8 cellular contexts compared by ENCODE assay signal in genomic region chr12:122880668-122881067, GRCh38. TPM values are rescaled to one million over a fixed set of nuclear protein-coding genes. Genes with fewer than 3 reads are reported as not detected.
DNase-seq lines count a peak whose midpoint lies in the region; ATAC-seq and TF ChIP-seq lines count a peak whose summit lies in the region.

No MANE protein-coding gene starts in this region.

- peaks cover 29 to 95% (median 67%) of the 10 kb centered on the region in 4 donors for H3K4me1 Mint-ChIP-seq in CD4-positive, CD25-positive, alpha-beta regulatory T cell
- peaks cover 94% of the 10 kb centered on the region for H3K4me1 Mint-ChIP-seq in activated B cell treated with CpG ODN at 0.5 μM for 24 hours

- H3K23ac ChIP-seq in IMR-90 (ENCODE audit: low read depth, low read length): peak overlapping the region; percentile 26; the same call in 1 of the 2 replicates

- peak overlapping the region in 1 of 2 experiments; percentile 9; a peak in 1 of 4 replicates for H4K8ac ChIP-seq in IMR-90 (ENCODE audit: low read depth in 2 of 2, low read length in 2 of 2)

- no peak overlapping the region for H3K27ac ChIP-seq in CD4-positive, CD25-positive, alpha-beta regulatory T cell (ENCODE audit: insufficient read depth, low read length, poor library complexity, severe bottlenecking)
- H3K27ac ChIP-seq in IMR-90 (ENCODE audit: insufficient read depth, low read length): peak overlapping the region; percentile 45; the same call in 1 of the 2 replicates
- peak overlapping the region; percentile 63 for H3K27ac ChIP-seq in smooth muscle cell (ENCODE audit: low read depth)

- H3K4me3 ChIP-seq in CD4-positive, CD25-positive, alpha-beta regulatory T cell (ENCODE audit: low read depth, low read length): no peak overlapping the region
- no peak overlapping the region for H3K4me3 ChIP-seq in IMR-90 (ENCODE audit: insufficient read depth, low read depth, low read length)
- H3K4me3 ChIP-seq in smooth muscle cell: no peak overlapping the region

- POLR2A ChIA-PET in IMR-90 (lab: Charles Lee; ENCODE audit: unreplicated experiment): no interaction called here
- POLR2A ChIA-PET in activated B cell treated with CpG ODN at 0.5 μM for 24 hours (lab: Charles Lee): interaction anchor here (0.7 to 4.4 kb wide), 8 partner anchors 8 to 352 kb away, joined by 3 to 35 read pairs (median 4); partner anchors contain the start of genes MPHOSPH9 and MTRFR

- peak overlapping the region; percentile 49 for H2AK9ac ChIP-seq in IMR-90 (replicated peaks; ENCODE audit: low read depth, low read length, poor library complexity)

- H3K4me1 ChIP-seq in CD4-positive, CD25-positive, alpha-beta regulatory T cell (ENCODE audit: control insufficient read depth, insufficient read depth, low read length, poor library complexity, severe bottlenecking): peaks cover 43% of the 10 kb centered on the region
- H3K4me1 ChIP-seq in IMR-90 (ENCODE audit: control insufficient read depth, insufficient read depth, low read length) (peaks cover 22% of the 10 kb centered on the region), smooth muscle cell (ENCODE audit: low read depth) (peaks cover 15% of the 10 kb centered on the region)

- peaks cover 5% of the 10 kb centered on the region for H3K36me3 ChIP-seq in CD4-positive, CD25-positive, alpha-beta regulatory T cell (ENCODE audit: control insufficient read depth, insufficient read depth, low read length)
- H3K36me3 ChIP-seq in IMR-90 (ENCODE audit: control insufficient read depth, insufficient read depth, low read length): no peaks in the 10 kb centered on the region
- no peaks in the 10 kb centered on the region for H3K36me3 ChIP-seq in smooth muscle cell (ENCODE audit: low read depth)

- no peaks in the 10 kb centered on the region for H3K27me3 Mint-ChIP-seq in CD4-positive, CD25-positive, alpha-beta regulatory T cell
- H3K27me3 Mint-ChIP-seq in activated B cell treated with CpG ODN at 0.5 μM for 24 hours: no peaks in the 10 kb centered on the region

- dilution Hi-C loops in IMR-90 (cut with HindIII; ENCODE audit: low sequenced_read_pairs, unreplicated experiment): no loop called here

- no peak overlapping the region for H3K18ac ChIP-seq in IMR-90 (ENCODE audit: low read depth, low read length)

- no peak for ATAC-seq in CD4-positive, CD25-positive, alpha-beta regulatory T cell (ENCODE audit: low read depth in 2 of 2)
- peak; percentile 57; the same call in 1 of the 2 replicates for ATAC-seq in IMR-90 (ENCODE audit: low read depth)
- peak; percentile 70 for ATAC-seq in activated B cell treated with CpG ODN at 0.5 μM for 24 hours (ENCODE audit: low read depth)
- ATAC-seq in left cardiac atrium: peak; percentile 53 to 93
- no peak for ATAC-seq in HG03342 (IDR thresholded peaks at IDR 0.05; ENCODE audit: unreplicated experiment)

- H4K20me1 ChIP-seq in IMR-90 (ENCODE audit: insufficient read depth, low read length): peaks cover 76% of the 10 kb centered on the region
- peaks cover 98% of the 10 kb centered on the region for H4K20me1 ChIP-seq in smooth muscle cell (ENCODE audit: low read depth)

- TF ChIP-seq RAD21 in IMR-90 (IDR thresholded peaks at IDR 0.05; ENCODE audit: low read length): peak; percentile 49

- peaks cover 28% of the 10 kb centered on the region for H3K9me1 ChIP-seq in IMR-90 (ENCODE audit: insufficient read depth, low read length)

- no peak overlapping the region for H3K56ac ChIP-seq in IMR-90 (ENCODE audit: extremely low read depth, insufficient read depth, low read length)

- H3K4me2 ChIP-seq in IMR-90 (ENCODE audit: low read depth, low read length) (no peak overlapping the region; the same call in 1 of the 2 replicates), smooth muscle cell (peak overlapping the region; percentile 64)

- peak overlapping the region; percentile 25; the same call in 1 of the 2 replicates for H2AK5ac ChIP-seq in IMR-90 (ENCODE audit: low read depth, low read length)

- no peak overlapping the region for H4K5ac ChIP-seq in IMR-90 (ENCODE audit: low read depth, low read length)

- H3K79me2 ChIP-seq in smooth muscle cell (ENCODE audit: low read depth): peaks cover 91% of the 10 kb centered on the region

- BruUV-seq in IMR-90 (replicated peaks; lab: Mats Ljungman, UMichigan): no TSS peak

- WGBS in IMR-90 (ENCODE audit: extremely low coverage in 2 of 2, insufficient read length in 1 of 2), 2 experiments: 49% methylated on average over 2 of the region's 8 CpGs; no CpG with 5 or more reads in 1 of the 2 experiments
- 32% methylated on average over 8 of the region's 8 CpGs for WGBS in smooth muscle cell (ENCODE audit: low lambda C conversion rate)

- H2BK120ac ChIP-seq in IMR-90 (ENCODE audit: low read depth, low read length): 0 out of 2 replicates have a peak overlapping the region, but pooled peaks have one; percentile 14

- peak; percentile 51 for TF ChIP-seq CTCF in IMR-90 (conservative IDR thresholded peaks at IDR 0.05; ENCODE audit: low read depth, low read length)
- no peak for TF ChIP-seq CTCF in activated B cell treated with CpG ODN at 0.5 μM for 24 hours (IDR thresholded peaks at IDR 0.05)
- peak; percentile 38 for TF ChIP-seq CTCF in smooth muscle cell (IDR thresholded peaks at IDR 0.05; ENCODE audit: borderline replicate concordance, insufficient read depth, poor library complexity, severe bottlenecking)

- H4K91ac ChIP-seq in IMR-90 (ENCODE audit: insufficient read depth, low read depth, low read length): 0 out of 2 replicates have a peak overlapping the region, but pooled peaks have one; percentile 8

- H2BK5ac ChIP-seq in IMR-90 (ENCODE audit: low read depth, low read length, poor library complexity, severe bottlenecking): peak overlapping the region; percentile 58

- H2AFZ ChIP-seq in IMR-90 (replicated peaks; ENCODE audit: low read length, poor library complexity) (peak overlapping the region; percentile 37), smooth muscle cell (ENCODE audit: low read depth) (no peak overlapping the region)

- peaks cover 7% of the 10 kb centered on the region for H3K36me3 Mint-ChIP-seq in CD4-positive, CD25-positive, alpha-beta regulatory T cell
- peaks cover 41% of the 10 kb centered on the region for H3K36me3 Mint-ChIP-seq in activated B cell treated with CpG ODN at 0.5 μM for 24 hours (ENCODE audit: low read depth)

- no peaks in the 10 kb centered on the region for H3K27me3 ChIP-seq in CD4-positive, CD25-positive, alpha-beta regulatory T cell (ENCODE audit: control insufficient read depth, insufficient read depth, low read length)
- H3K27me3 ChIP-seq in IMR-90 (ENCODE audit: control insufficient read depth, insufficient read depth, low read length) (no peaks in the 10 kb centered on the region), smooth muscle cell (ENCODE audit: low read depth) (no peaks in the 10 kb centered on the region)

- no peaks in the 10 kb centered on the region for H3K9me3 Mint-ChIP-seq in CD4-positive, CD25-positive, alpha-beta regulatory T cell
- no peaks in the 10 kb centered on the region for H3K9me3 Mint-ChIP-seq in activated B cell treated with CpG ODN at 0.5 μM for 24 hours

- H3K79me1 ChIP-seq in IMR-90 (ENCODE audit: low read depth in 1 of 2, low read length in 2 of 2): peaks cover 17 to 78% of the 10 kb centered on the region in 2 experiments; a peak in 3 of 4 replicates

- peaks cover 11% of the 10 kb centered on the region for H3F3A ChIP-seq in smooth muscle cell (ENCODE audit: low read depth)

- no peak for DNase-seq in CD4-positive, CD25-positive, alpha-beta regulatory T cell
- DNase-seq in IMR-90 (peak; percentile 51), activated B cell treated with CpG ODN at 0.5 μM for 24 hours (no peak), left cardiac atrium (no peak), smooth muscle cell (lab: John Stamatoyannopoulos, UW; ENCODE audit: unreplicated experiment) (no peak), SKM-1 treated with dmso at 0.1 percent for 144 hours (lab: John Stamatoyannopoulos, UW; ENCODE audit: unreplicated experiment) (no peak), SW 1271 (lab: John Stamatoyannopoulos, UW) (no peak)

- TF ChIP-seq POLR2A in IMR-90 (IDR thresholded peaks at IDR 0.05; ENCODE audit: low read depth, low read length): no peak

- H3K4ac ChIP-seq in IMR-90 (ENCODE audit: low read depth, low read length): 0 out of 2 replicates have a peak overlapping the region, but pooled peaks have one; percentile 38

- no peaks in the 10 kb centered on the region for H3K9me3 ChIP-seq in CD4-positive, CD25-positive, alpha-beta regulatory T cell (ENCODE audit: control insufficient read depth in 2 of 2, low read length in 2 of 2)
- no peaks in the 10 kb centered on the region for H3K9me3 ChIP-seq in IMR-90 (ENCODE audit: control insufficient read depth, insufficient read depth, low read length)
- H3K9me3 ChIP-seq in smooth muscle cell (replicated peaks; ENCODE audit: low read depth): no peaks in the 10 kb centered on the region

- in situ Hi-C loops in IMR-90 (cut with MboI; ENCODE audit: low sequenced_read_pairs): no loop called here

- intact Hi-C loops in IMR-90 (cut with micrococcal nuclease) (no loop called here), activated B cell treated with CpG ODN at 0.5 μM for 24 hours (cut with micrococcal nuclease) (loop anchor here (1.0 to 2.0 kb wide), 3 partner anchors 10 to 72 kb away; no protein-coding TSS in a partner anchor), left cardiac atrium (cut with DNase I) (no loop called here)

- H3K27ac Mint-ChIP-seq in CD4-positive, CD25-positive, alpha-beta regulatory T cell: peak overlapping the region; percentile 28 to 70 (median 32)
- H3K27ac Mint-ChIP-seq in activated B cell treated with CpG ODN at 0.5 μM for 24 hours: peak overlapping the region; percentile 32

- CTCF ChIA-PET in IMR-90 (lab: Yijun Ruan, JAX): interaction anchor here (0.9 to 1.0 kb wide), 2 partner anchors 9 to 11 kb away, joined by 3 to 4 read pairs; no protein-coding TSS in a partner anchor
- CTCF ChIA-PET in activated B cell treated with CpG ODN at 0.5 μM for 24 hours (lab: Charles Lee): interaction anchor here (1.0 to 4.0 kb wide), 8 partner anchors 10 to 358 kb away, joined by 3 to 25 read pairs (median 10); no protein-coding TSS in a partner anchor

- H3K9ac ChIP-seq in IMR-90 (ENCODE audit: low read depth, low read length) (no peak overlapping the region), smooth muscle cell (ENCODE audit: low read depth) (peak overlapping the region; percentile 31)

- H2BK15ac ChIP-seq in IMR-90 (ENCODE audit: low read depth, low read length): peak overlapping the region; percentile 18; the same call in 1 of the 3 replicates

- H2BK20ac ChIP-seq in IMR-90 (ENCODE audit: low read depth, low read length): no peak overlapping the region

- peak overlapping the region; percentile 44 for H3K14ac ChIP-seq in IMR-90 (replicated peaks; ENCODE audit: low read depth, low read length)

- peak overlapping the region in 2 of 4 donors; percentile 38 to 39 for H3K4me3 Mint-ChIP-seq in CD4-positive, CD25-positive, alpha-beta regulatory T cell
- H3K4me3 Mint-ChIP-seq in activated B cell treated with CpG ODN at 0.5 μM for 24 hours: peak overlapping the region; percentile 26

RNA-seq across cellular contexts. Expression of gene VPS37B, which starts 15.3 kb away (rescaled TPM):
- 99.2 TPM for total RNA-seq in CD4-positive, CD25-positive, alpha-beta regulatory T cell
- polyA plus RNA-seq in CD4-positive, CD25-positive, alpha-beta regulatory T cell: 10 to 100 TPM; 19.0 to 23.4 (median 20.9) TPM
- total RNA-seq in IMR-90 (2012; rRNA removed): 8.6 and 13.9 TPM in 2 replicates
- polyA plus RNA-seq in IMR-90 (2012; rRNA removed): 25.7 and 29.9 TPM in 2 replicates
- 30.2 and 32.2 TPM in 2 replicates for polyA plus RNA-seq in IMR-90 (2012; cell fraction: cytosol; rRNA removed)
- 46.1 and 46.4 TPM in 2 replicates for polyA plus RNA-seq in IMR-90 (2012; cell fraction: nucleus; rRNA removed; ENCODE audit: low replicate concordance)
- total RNA-seq in activated B cell treated with CpG ODN at 0.5 μM for 24 hours: 51.4 and 54.1 TPM in 2 replicates
- 10 to 100 TPM; 20.5 to 22.7 TPM for total RNA-seq in left cardiac atrium
- total RNA-seq in smooth muscle cell: 14.8 and 20.4 TPM in 2 replicates
- 25.3 and 37.9 TPM in 2 replicates for polyA plus RNA-seq in smooth muscle cell

RNA-seq across cellular contexts. Expression of gene HIP1R, which starts 45.4 kb away (rescaled TPM):
- total RNA-seq in CD4-positive, CD25-positive, alpha-beta regulatory T cell: 56.0 TPM
- polyA plus RNA-seq in CD4-positive, CD25-positive, alpha-beta regulatory T cell: 1 to 10 TPM; 3.8 to 7.0 (median 4.7) TPM
- 9.7 and 13.8 TPM in 2 replicates for total RNA-seq in IMR-90 (2012; rRNA removed)
- polyA plus RNA-seq in IMR-90 (2012; rRNA removed): 18.5 and 20.7 TPM in 2 replicates
- 9.6 and 10.4 TPM in 2 replicates for polyA plus RNA-seq in IMR-90 (2012; cell fraction: cytosol; rRNA removed)
- polyA plus RNA-seq in IMR-90 (2012; cell fraction: nucleus; rRNA removed; ENCODE audit: low replicate concordance): 96.7 and 158 TPM in 2 replicates
- 132 and 154 TPM in 2 replicates for total RNA-seq in activated B cell treated with CpG ODN at 0.5 μM for 24 hours
- 10 to 100 TPM; 24.9 to 38.9 TPM for total RNA-seq in left cardiac atrium
- 7.4 and 27.8 TPM in 2 replicates for total RNA-seq in smooth muscle cell
- polyA plus RNA-seq in smooth muscle cell: 6.0 and 13.7 TPM in 2 replicates

Comparison
In these comparisons a context has a peak if more than half of its experiments do, and no peak if none do; other contexts are left out.
1. ATAC-seq: peak in IMR-90 (single experiment), activated B cell treated with CpG ODN at 0.5 μM for 24 hours (single experiment) and left cardiac atrium (2 of 2); none in CD4-positive, CD25-positive, alpha-beta regulatory T cell (0 of 2) and HG03342 (single experiment).